10 cellular contexts compared by ENCODE assay signal in the genomic region with DNA sequence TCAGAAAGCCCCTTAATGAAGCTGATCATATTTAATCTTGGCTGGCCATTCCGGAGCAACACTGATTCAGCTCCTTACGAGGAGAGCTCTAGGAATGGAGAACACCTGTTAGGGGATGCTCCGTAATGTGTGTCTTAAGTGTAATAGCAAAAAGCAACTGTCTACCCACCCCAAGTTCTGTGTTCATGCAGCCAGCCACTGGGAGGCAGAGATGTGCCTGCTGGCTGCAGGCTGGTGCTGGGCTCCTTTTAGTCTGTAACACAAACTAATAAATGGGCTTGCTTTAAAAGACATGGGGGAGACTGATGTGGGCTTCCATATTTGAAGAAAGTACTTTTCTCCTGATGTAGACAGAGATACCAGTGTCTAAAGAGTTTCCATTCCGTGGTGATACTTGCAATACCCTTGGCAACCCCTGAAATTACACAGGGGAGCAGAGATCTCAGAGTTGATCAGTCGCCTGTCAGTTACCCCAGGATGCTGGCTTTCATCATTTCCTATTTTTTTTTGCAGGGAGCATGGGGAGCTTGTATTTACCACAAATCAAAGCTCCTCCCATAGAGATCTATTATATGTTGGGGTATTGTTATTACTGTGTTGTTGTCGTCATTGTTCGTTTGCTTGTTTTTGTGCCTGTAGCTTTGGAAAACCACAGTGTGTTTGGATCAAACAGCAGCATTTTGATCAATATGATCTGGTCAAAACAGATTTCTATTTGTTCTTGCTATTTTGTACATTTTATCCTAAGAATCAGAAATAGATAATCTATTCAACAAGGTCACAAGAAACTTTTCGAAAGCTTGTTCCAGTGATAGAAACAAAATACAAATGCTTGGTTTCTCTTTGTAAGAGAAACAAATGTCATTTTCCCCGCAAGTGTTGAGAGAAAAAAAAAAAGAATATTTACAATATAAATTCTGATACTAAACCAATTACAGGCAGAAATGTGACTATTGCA.
A peak's percentile ranks its signal among the peaks of the same experiment; 100 is the strongest.
DNase-seq lines count a peak whose midpoint lies in the region; ATAC-seq and TF ChIP-seq lines count a peak whose summit lies in the region.
"Had no signal": no experiment of that assay in that cellular context is flagged by ENCODE, and none has a peak within 500 bp of the region (broad histone marks: within the 10 kb centered on the region; RNA-seq: fewer than 3 reads in every experiment).

No MANE protein-coding gene starts in this region.

- no peak overlapping the region for H2AFZ ChIP-seq in smooth muscle cell (ENCODE audit: low read depth)

- no peaks in the 10 kb centered on the region for H4K20me1 ChIP-seq in smooth muscle cell (ENCODE audit: low read depth)

- peaks cover 13% of the 10 kb centered on the region for H3K27me3 ChIP-seq in smooth muscle cell (ENCODE audit: low read depth)

- TF ChIP-seq CTCF in GM12865 (IDR thresholded peaks at IDR 0.05; ENCODE audit: insufficient read depth, low read depth, low read length, missing control alignments) (peak; percentile 27), smooth muscle cell (IDR thresholded peaks at IDR 0.05; ENCODE audit: borderline replicate concordance, insufficient read depth, poor library complexity, severe bottlenecking) (no peak)

- WGBS in smooth muscle cell (ENCODE audit: low lambda C conversion rate), result 80% methylated on average over 9 of the region's 9 CpGs

- H3K4me1 ChIP-seq in smooth muscle cell (ENCODE audit: low read depth), result no peaks in the 10 kb centered on the region

- no peak overlapping the region for H3K9ac ChIP-seq in smooth muscle cell (ENCODE audit: low read depth)

- no peak overlapping the region for H3K4me2 ChIP-seq in smooth muscle cell

- no peaks in the 10 kb centered on the region for H3K36me3 ChIP-seq in smooth muscle cell (ENCODE audit: low read depth)

- ATAC-seq in HG03025 (IDR thresholded peaks at IDR 0.05; ENCODE audit: low FRiP score, unreplicated experiment), result no peak

- H3K9me3 ChIP-seq in smooth muscle cell (replicated peaks; ENCODE audit: low read depth), result no peaks in the 10 kb centered on the region

- no peaks in the 10 kb centered on the region for H3F3A ChIP-seq in smooth muscle cell (ENCODE audit: low read depth)

- DNase-seq in GM12865 (ENCODE audit: low read depth) (peak; percentile 44), NCI-H1694 (lab: John Stamatoyannopoulos, UW) (peak; percentile 9), amniotic epithelial cell (ENCODE audit: low read depth) (peak; percentile 5), myocyte (ENCODE audit: low read depth) (peak; percentile 15), DMS53 (lab: John Stamatoyannopoulos, UW) (no peak), smooth muscle cell (lab: John Stamatoyannopoulos, UW; ENCODE audit: unreplicated experiment) (no peak)
- DNase-seq in effector CD4-positive, alpha-beta T cell, result no peak
- DNase-seq: cortex of kidney, naive B cell had no signal

- H3K4me3 ChIP-seq in GM12865 (ENCODE audit: low read depth, low read length) (no peak overlapping the region), smooth muscle cell (no peak overlapping the region)

- H3K27ac ChIP-seq in smooth muscle cell (ENCODE audit: low read depth), result no peak overlapping the region

- H3K79me2 ChIP-seq in smooth muscle cell (ENCODE audit: low read depth), result no peaks in the 10 kb centered on the region

Comparison
In these comparisons a context has a peak if more than half of its experiments do, and no peak if none do; other contexts are left out.
1. DNase-seq: peak in GM12865 (single experiment), NCI-H1694 (single experiment), amniotic epithelial cell (single experiment) and myocyte (single experiment); none in effector CD4-positive, alpha-beta T cell (single experiment), DMS53 (single experiment) and smooth muscle cell (single experiment).